In the genomic region with DNA sequence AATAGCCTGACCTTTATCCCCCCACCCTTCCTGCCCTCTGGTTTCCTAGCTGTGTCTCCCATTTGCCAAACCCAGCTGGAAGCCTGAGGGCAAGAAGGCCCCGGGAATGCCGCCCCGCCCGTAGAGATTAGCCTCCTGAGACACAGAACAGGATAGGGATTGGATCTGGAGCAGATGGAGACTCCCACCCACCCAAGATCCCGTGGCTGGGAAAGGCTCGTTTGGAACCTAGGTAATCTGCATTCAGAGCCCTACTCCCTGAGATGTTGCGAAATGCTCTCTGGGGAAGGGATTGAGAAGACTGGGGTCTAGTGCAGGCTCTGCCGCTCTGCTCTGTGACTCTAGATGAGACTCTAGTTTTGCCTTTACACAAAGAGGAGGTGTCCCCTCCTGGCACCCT, we compare ENCODE assay signal across 1 cellular context.
A peak's percentile ranks its signal among the peaks of the same experiment; 100 is the strongest.
TF ChIP-seq lines count a peak whose summit lies in the region.

No MANE protein-coding gene starts in this region.

TF ChIP-seq in HepG2, 621 proteins besides CTCF, POLR2A, EP300 and RAD21:
- no peak for TF ChIP-seq ZNF644 (CRISPR knock-in tag; IDR thresholded peaks at IDR 0.05; ENCODE audit: low read depth)
- TF ChIP-seq, protein P1, sequence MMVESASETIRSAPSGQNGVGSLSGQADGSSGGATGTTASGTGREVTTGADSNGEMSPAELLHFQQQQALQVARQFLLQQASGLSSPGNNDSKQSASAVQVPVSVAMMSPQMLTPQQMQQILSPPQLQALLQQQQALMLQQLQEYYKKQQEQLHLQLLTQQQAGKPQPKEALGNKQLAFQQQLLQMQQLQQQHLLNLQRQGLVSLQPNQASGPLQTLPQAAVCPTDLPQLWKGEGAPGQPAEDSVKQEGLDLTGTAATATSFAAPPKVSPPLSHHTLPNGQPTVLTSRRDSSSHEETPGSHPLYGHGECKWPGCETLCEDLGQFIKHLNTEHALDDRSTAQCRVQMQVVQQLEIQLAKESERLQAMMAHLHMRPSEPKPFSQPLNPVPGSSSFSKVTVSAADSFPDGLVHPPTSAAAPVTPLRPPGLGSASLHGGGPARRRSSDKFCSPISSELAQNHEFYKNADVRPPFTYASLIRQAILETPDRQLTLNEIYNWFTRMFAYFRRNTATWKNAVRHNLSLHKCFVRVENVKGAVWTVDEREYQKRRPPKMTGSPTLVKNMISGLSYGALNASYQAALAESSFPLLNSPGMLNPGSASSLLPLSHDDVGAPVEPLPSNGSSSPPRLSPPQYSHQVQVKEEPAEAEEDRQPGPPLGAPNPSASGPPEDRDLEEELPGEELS (CRISPR knock-in tag; IDR thresholded peaks at IDR 0.05): no peak
- TF ChIP-seq, protein P2, sequence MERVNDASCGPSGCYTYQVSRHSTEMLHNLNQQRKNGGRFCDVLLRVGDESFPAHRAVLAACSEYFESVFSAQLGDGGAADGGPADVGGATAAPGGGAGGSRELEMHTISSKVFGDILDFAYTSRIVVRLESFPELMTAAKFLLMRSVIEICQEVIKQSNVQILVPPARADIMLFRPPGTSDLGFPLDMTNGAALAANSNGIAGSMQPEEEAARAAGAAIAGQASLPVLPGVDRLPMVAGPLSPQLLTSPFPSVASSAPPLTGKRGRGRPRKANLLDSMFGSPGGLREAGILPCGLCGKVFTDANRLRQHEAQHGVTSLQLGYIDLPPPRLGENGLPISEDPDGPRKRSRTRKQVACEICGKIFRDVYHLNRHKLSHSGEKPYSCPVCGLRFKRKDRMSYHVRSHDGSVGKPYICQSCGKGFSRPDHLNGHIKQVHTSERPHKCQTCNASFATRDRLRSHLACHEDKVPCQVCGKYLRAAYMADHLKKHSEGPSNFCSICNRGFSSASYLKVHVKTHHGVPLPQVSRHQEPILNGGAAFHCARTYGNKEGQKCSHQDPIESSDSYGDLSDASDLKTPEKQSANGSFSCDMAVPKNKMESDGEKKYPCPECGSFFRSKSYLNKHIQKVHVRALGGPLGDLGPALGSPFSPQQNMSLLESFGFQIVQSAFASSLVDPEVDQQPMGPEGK (CRISPR knock-in tag; IDR thresholded peaks at IDR 0.05): no peak
- no peak for TF ChIP-seq ZNF550 (CRISPR knock-in tag; IDR thresholded peaks at IDR 0.05; ENCODE audit: borderline replicate concordance)
- TF ChIP-seq, protein P3, sequence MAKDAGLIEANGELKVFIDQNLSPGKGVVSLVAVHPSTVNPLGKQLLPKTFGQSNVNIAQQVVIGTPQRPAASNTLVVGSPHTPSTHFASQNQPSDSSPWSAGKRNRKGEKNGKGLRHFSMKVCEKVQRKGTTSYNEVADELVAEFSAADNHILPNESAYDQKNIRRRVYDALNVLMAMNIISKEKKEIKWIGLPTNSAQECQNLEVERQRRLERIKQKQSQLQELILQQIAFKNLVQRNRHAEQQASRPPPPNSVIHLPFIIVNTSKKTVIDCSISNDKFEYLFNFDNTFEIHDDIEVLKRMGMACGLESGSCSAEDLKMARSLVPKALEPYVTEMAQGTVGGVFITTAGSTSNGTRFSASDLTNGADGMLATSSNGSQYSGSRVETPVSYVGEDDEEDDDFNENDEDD (CRISPR knock-in tag; IDR thresholded peaks at IDR 0.05; ENCODE audit: borderline replicate concordance): no peak
- TF ChIP-seq CEBPG (CRISPR knock-in tag; IDR thresholded peaks at IDR 0.05): peak; percentile 68; the same call in 1 of the 2 replicates
- TF ChIP-seq CEBPB (IDR thresholded peaks at IDR 0.05; ENCODE audit: borderline replicate concordance, low read depth, low read length): peak; percentile 85
TF ChIP-seq in HepG2: peak in this region for 2.
